ENCODE assay signal across 9 cellular contexts in genomic region chr16:28554634-28555423, GRCh38. TPM values are rescaled to one million over a fixed set of nuclear protein-coding genes. Genes with fewer than 3 reads are reported as not detected.
DNase-seq lines count a peak whose midpoint lies in the region; ATAC-seq lines count a peak whose summit lies in the region.
"Had no signal": no experiment of that assay in that cellular context is flagged by ENCODE, and none has a peak within 500 bp of the region (broad histone marks: within the 10 kb centered on the region; RNA-seq: fewer than 3 reads in every experiment).

No MANE protein-coding gene starts in this region.

- H3K27me3 ChIP-seq in mesenchymal stem cell (ENCODE audit: control insufficient read depth in 1 of 2, insufficient read depth in 1 of 2, low read length in 2 of 2): no peaks in the 10 kb centered on the region

- peak overlapping the region; percentile 29 for H2AFZ ChIP-seq in mesenchymal stem cell (ENCODE audit: low read depth, low read length)

- H2AK5ac ChIP-seq in mesenchymal stem cell (ENCODE audit: low read length, severe bottlenecking): peak overlapping the region; percentile 49

- peak overlapping the region in 1 of 2 experiments; percentile 18 for H3K18ac ChIP-seq in mesenchymal stem cell (ENCODE audit: low read depth in 1 of 2, low read length in 2 of 2)

- WGBS in mesenchymal stem cell: 93% methylated on average over 15 of the region's 15 CpGs

- peaks cover 7% of the 10 kb centered on the region in 2 experiments for H3K36me3 ChIP-seq in mesenchymal stem cell (ENCODE audit: control insufficient read depth in 1 of 2, insufficient read depth in 2 of 2, low read depth in 1 of 2, low read length in 2 of 2)

- peak overlapping the region in 1 of 2 experiments; percentile 79 for H3K4ac ChIP-seq in mesenchymal stem cell (ENCODE audit: low read depth in 1 of 2, low read length in 2 of 2)

- no peak overlapping the region for H4K91ac ChIP-seq in mesenchymal stem cell (ENCODE audit: low read length)

- peaks cover 51% of the 10 kb centered on the region for H3K4me1 Mint-ChIP-seq in stimulated activated naive CD8-positive, alpha-beta T cell treated with anti-CD3 and anti-CD28 coated beads, Interleukin-15, Interleukin-2, amounts not matched to agents 100 ng/mL and 50 ng/mL, for 24 hours (ENCODE audit: low read depth)
- peaks cover 17% of the 10 kb centered on the region for H3K4me1 Mint-ChIP-seq in activated naive CD8-positive, alpha-beta T cell treated with anti-CD3 and anti-CD28 coated beads, Interleukin-2, amount 10 ng/mL, durations not matched to agents 7 days and 5 days

- H2BK120ac ChIP-seq in mesenchymal stem cell (ENCODE audit: low read depth, low read length): no peak overlapping the region

- H2BK15ac ChIP-seq in mesenchymal stem cell (ENCODE audit: low read depth, poor library complexity, severe bottlenecking): no peak overlapping the region

- no peaks in the 10 kb centered on the region for H3K27me3 Mint-ChIP-seq in stimulated activated naive CD8-positive, alpha-beta T cell treated with anti-CD3 and anti-CD28 coated beads, Interleukin-15, Interleukin-2, amounts not matched to agents 100 ng/mL and 50 ng/mL, for 24 hours
- no peaks in the 10 kb centered on the region for H3K27me3 Mint-ChIP-seq in activated naive CD8-positive, alpha-beta T cell treated with anti-CD3 and anti-CD28 coated beads, Interleukin-2, amount 10 ng/mL, durations not matched to agents 7 days and 5 days

- no peak for ATAC-seq in stimulated activated naive CD8-positive, alpha-beta T cell treated with anti-CD3 and anti-CD28 coated beads, Interleukin-15, Interleukin-2, amounts not matched to agents 100 U/mL and 50 U/mL, for 24 hours
- ATAC-seq in activated naive CD8-positive, alpha-beta T cell treated with anti-CD3 and anti-CD28 coated beads, Interleukin-2, amount 10 ng/mL, durations not matched to agents 7 days and 5 days (ENCODE audit: low read depth): no peak
- ATAC-seq in HG03135 (IDR thresholded peaks at IDR 0.05; ENCODE audit: unreplicated experiment) (no peak), HG02885 (IDR thresholded peaks at IDR 0.05; ENCODE audit: poor library complexity, unreplicated experiment) (no peak), HG03097 (IDR thresholded peaks at IDR 0.05; ENCODE audit: low FRiP score, unreplicated experiment) (no peak)

- no peaks in the 10 kb centered on the region for H3K9me3 ChIP-seq in mesenchymal stem cell (ENCODE audit: control insufficient read depth, low read length)

- peak overlapping the region; percentile 81 for H3K4me2 ChIP-seq in mesenchymal stem cell (ENCODE audit: low read length, poor library complexity, severe bottlenecking)

- H3K23ac ChIP-seq in mesenchymal stem cell (ENCODE audit: low read length in 2 of 2): peak overlapping the region in 1 of 2 experiments; percentile 59

- peaks cover 22% of the 10 kb centered on the region for H3K79me1 ChIP-seq in mesenchymal stem cell (replicated peaks; ENCODE audit: low read length, poor library complexity, severe bottlenecking)

- POLR2A ChIA-PET in activated naive CD8-positive, alpha-beta T cell treated with anti-CD3 and anti-CD28 coated beads, Interleukin-2, amount 10 ng/mL, durations not matched to agents 7 days and 5 days (lab: Charles Lee): interaction anchor here (1.3 to 1.7 kb wide), 4 partner anchors 61 to 268 kb away, joined by 3 to 10 read pairs (median 6); partner anchors contain the start of genes APOBR and ATXN2L

- H3K4me3 ChIP-seq in mesenchymal stem cell (ENCODE audit: insufficient read depth in 1 of 2, low read depth in 1 of 2, low read length in 2 of 2): peak overlapping the region in 1 of 2 experiments; percentile 76

- no peak overlapping the region for H2BK5ac ChIP-seq in mesenchymal stem cell (ENCODE audit: low read depth, low read length, poor library complexity, severe bottlenecking)

- H3K4me1 ChIP-seq in mesenchymal stem cell (ENCODE audit: control insufficient read depth, insufficient read depth, low read depth, low read length): peaks cover 7% of the 10 kb centered on the region

- H3K14ac ChIP-seq in mesenchymal stem cell (ENCODE audit: low read length in 2 of 2): no peak overlapping the region

- peak overlapping the region; percentile 66 for H4K8ac ChIP-seq in mesenchymal stem cell (ENCODE audit: low read length)

- peak overlapping the region; percentile 88 for H3K4me3 Mint-ChIP-seq in stimulated activated naive CD8-positive, alpha-beta T cell treated with anti-CD3 and anti-CD28 coated beads, Interleukin-15, Interleukin-2, amounts not matched to agents 100 ng/mL and 50 ng/mL, for 24 hours
- peak overlapping the region; percentile 88 for H3K4me3 Mint-ChIP-seq in activated naive CD8-positive, alpha-beta T cell treated with anti-CD3 and anti-CD28 coated beads, Interleukin-2, amount 10 ng/mL, durations not matched to agents 7 days and 5 days

- no peaks in the 10 kb centered on the region for H3K9me3 Mint-ChIP-seq in stimulated activated naive CD8-positive, alpha-beta T cell treated with anti-CD3 and anti-CD28 coated beads, Interleukin-15, Interleukin-2, amounts not matched to agents 100 ng/mL and 50 ng/mL, for 24 hours
- H3K9me3 Mint-ChIP-seq in activated naive CD8-positive, alpha-beta T cell treated with anti-CD3 and anti-CD28 coated beads, Interleukin-2, amount 10 ng/mL, durations not matched to agents 7 days and 5 days: no peaks in the 10 kb centered on the region

- H2BK12ac ChIP-seq in mesenchymal stem cell (ENCODE audit: low read length in 2 of 2): no peak overlapping the region

- H3K36me3 Mint-ChIP-seq in stimulated activated naive CD8-positive, alpha-beta T cell treated with anti-CD3 and anti-CD28 coated beads, Interleukin-15, Interleukin-2, amounts not matched to agents 100 ng/mL and 50 ng/mL, for 24 hours (ENCODE audit: low read depth): peaks cover 22% of the 10 kb centered on the region
- H3K36me3 Mint-ChIP-seq in activated naive CD8-positive, alpha-beta T cell treated with anti-CD3 and anti-CD28 coated beads, Interleukin-2, amount 10 ng/mL, durations not matched to agents 7 days and 5 days: peaks cover 22% of the 10 kb centered on the region

- DNase-seq in stimulated activated naive CD8-positive, alpha-beta T cell treated with anti-CD3 and anti-CD28 coated beads, Interleukin-15, Interleukin-2, amounts not matched to agents 100 U/mL and 50 U/mL, for 24 hours: no peak
- DNase-seq in activated naive CD8-positive, alpha-beta T cell treated with anti-CD3 and anti-CD28 coated beads, Interleukin-2, amount 10 ng/mL, durations not matched to agents 7 days and 5 days: no peak
- no peak for DNase-seq in mesenchymal stem cell
- DNase-seq in NCI-H524 treated with DMSO at 0.1 percent for 48 hours (lab: John Stamatoyannopoulos, UW): no peak

- H3K27ac ChIP-seq in mesenchymal stem cell (ENCODE audit: low read length, poor library complexity, severe bottlenecking): no peak overlapping the region

- H3K9ac ChIP-seq in mesenchymal stem cell (ENCODE audit: low read length): peak overlapping the region; percentile 74

- peak overlapping the region; percentile 88 for H3K27ac Mint-ChIP-seq in stimulated activated naive CD8-positive, alpha-beta T cell treated with anti-CD3 and anti-CD28 coated beads, Interleukin-15, Interleukin-2, amounts not matched to agents 100 ng/mL and 50 ng/mL, for 24 hours
- H3K27ac Mint-ChIP-seq in activated naive CD8-positive, alpha-beta T cell treated with anti-CD3 and anti-CD28 coated beads, Interleukin-2, amount 10 ng/mL, durations not matched to agents 7 days and 5 days: peak overlapping the region; percentile 85

RNA-seq across cellular contexts. Expression of gene SGF29, which starts 1.1 kb away (rescaled TPM):
- total RNA-seq in activated naive CD8-positive, alpha-beta T cell treated with anti-CD3 and anti-CD28 coated beads, Interleukin-2, amount 10 ng/mL, durations not matched to agents 7 days and 5 days: 10 to 100 TPM; 47.0 to 49.8 TPM
- 9.3 TPM for polyA plus RNA-seq in mesenchymal stem cell (2013, experiment 1 of 2)
- polyA plus RNA-seq in mesenchymal stem cell (2013, experiment 2 of 2): 10.1 TPM

RNA-seq across cellular contexts. Expression of gene NUPR1, which starts 16.1 kb away (rescaled TPM):
- under 1 TPM in 1 of 2 experiments, not detected in 1; 0.20 TPM for total RNA-seq in activated naive CD8-positive, alpha-beta T cell treated with anti-CD3 and anti-CD28 coated beads, Interleukin-2, amount 10 ng/mL, durations not matched to agents 7 days and 5 days
- polyA plus RNA-seq in mesenchymal stem cell (2013, experiment 1 of 2): 21.6 TPM
- polyA plus RNA-seq in mesenchymal stem cell (2013, experiment 2 of 2): 21.0 TPM
- total RNA-seq: activated CD8-positive, alpha-beta memory T cell treated with anti-CD3 and anti-CD28 coated beads for 36 hours had no signal

RNA-seq across cellular contexts. Expression of gene SULT1A2, which starts 42.0 kb away (rescaled TPM):
- 1 to 10 TPM in 1 of 2 experiments, under 1 TPM in 1; 0.91 to 1.0 TPM for total RNA-seq in activated naive CD8-positive, alpha-beta T cell treated with anti-CD3 and anti-CD28 coated beads, Interleukin-2, amount 10 ng/mL, durations not matched to agents 7 days and 5 days
- polyA plus RNA-seq in mesenchymal stem cell (2013, experiment 1 of 2): 0.08 TPM
- 0.10 TPM for polyA plus RNA-seq in mesenchymal stem cell (2013, experiment 2 of 2)

RNA-seq across cellular contexts. Expression of gene IL27, which starts 48.2 kb away (rescaled TPM):
- not detected for total RNA-seq in activated naive CD8-positive, alpha-beta T cell treated with anti-CD3 and anti-CD28 coated beads, Interleukin-2, amount 10 ng/mL, durations not matched to agents 7 days and 5 days
- polyA plus RNA-seq in mesenchymal stem cell (2013, experiment 1 of 2): not detected
- not detected for polyA plus RNA-seq in mesenchymal stem cell (2013, experiment 2 of 2)
- total RNA-seq: activated CD8-positive, alpha-beta memory T cell treated with anti-CD3 and anti-CD28 coated beads for 36 hours had no signal

RNA-seq across cellular contexts. Expression of gene SULT1A1, which starts 55.0 kb away (rescaled TPM):
- 10 to 100 TPM; 16.3 to 17.5 TPM for total RNA-seq in activated naive CD8-positive, alpha-beta T cell treated with anti-CD3 and anti-CD28 coated beads, Interleukin-2, amount 10 ng/mL, durations not matched to agents 7 days and 5 days
- 9.3 TPM for polyA plus RNA-seq in mesenchymal stem cell (2013, experiment 1 of 2)
- 8.2 TPM for polyA plus RNA-seq in mesenchymal stem cell (2013, experiment 2 of 2)
